Comparison of ENCODE assay signal across 8 cellular contexts in the genomic region with DNA sequence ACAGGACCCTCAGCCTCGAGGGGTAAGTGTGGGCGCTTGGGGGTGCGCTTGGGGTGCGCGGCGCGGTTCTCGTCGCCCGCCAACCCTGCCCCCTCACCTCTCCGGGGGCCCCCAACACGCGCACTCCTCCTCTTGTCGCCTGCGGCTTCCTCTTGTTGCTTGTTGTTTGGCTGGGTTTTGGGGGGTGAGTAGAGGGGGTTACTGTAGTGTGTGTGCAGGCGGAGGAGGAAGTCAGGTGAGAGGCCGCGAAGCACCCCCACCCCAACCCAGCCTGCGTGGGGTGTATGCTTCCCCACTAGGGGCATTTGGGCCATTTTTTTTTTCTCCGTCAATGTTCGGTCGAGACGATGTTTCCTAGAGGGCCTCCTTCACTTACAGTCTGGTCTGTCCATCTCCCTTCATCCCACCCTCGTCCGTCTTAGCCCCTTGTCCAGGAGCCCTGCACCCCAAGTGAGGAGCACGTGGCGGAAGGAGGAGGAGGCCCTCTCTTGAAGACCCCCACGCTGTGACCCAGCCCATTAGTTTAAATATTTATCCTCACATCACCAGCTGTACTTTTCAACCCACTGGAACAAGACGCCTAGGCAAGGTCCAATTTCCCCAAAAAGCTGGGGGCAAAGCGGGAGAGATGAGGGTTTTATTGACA. TPM values are rescaled to one million over a fixed set of nuclear protein-coding genes. Genes with fewer than 3 reads are reported as not detected.
A peak's percentile ranks its signal among the peaks of the same experiment; 100 is the strongest.
DNase-seq lines count a peak whose midpoint lies in the region; ATAC-seq and TF ChIP-seq lines count a peak whose summit lies in the region.

No MANE protein-coding gene starts in this region.

- no peaks in the 10 kb centered on the region for H3K9me2 ChIP-seq in OCI-LY7 (ENCODE audit: insufficient read depth, low read length)

- peaks cover 0 to 6% of the 10 kb centered on the region in 2 donors for H3K9me3 ChIP-seq in CD4-positive, alpha-beta memory T cell (ENCODE audit: control insufficient read depth in 1 of 2, low read length in 2 of 2)
- H3K9me3 ChIP-seq in OCI-LY7 (ENCODE audit: low read length) (peaks cover 16% of the 10 kb centered on the region), iPS-15b (ENCODE audit: control insufficient read depth, insufficient read depth, low read length) (no peaks in the 10 kb centered on the region)

- peaks cover 39% of the 10 kb centered on the region for H3K4me1 ChIP-seq in CD4-positive, alpha-beta memory T cell (ENCODE audit: insufficient read depth, low read length)
- peaks cover 21% of the 10 kb centered on the region for H3K4me1 ChIP-seq in OCI-LY7 (ENCODE audit: insufficient read depth, low read length, poor library complexity, severe bottlenecking)
- H3K4me1 ChIP-seq in iPS-15b (ENCODE audit: control insufficient read depth, insufficient read depth, low read length) = peaks cover 7% of the 10 kb centered on the region

- POLR2A ChIA-PET in CD4-positive, alpha-beta memory T cell (lab: Charles Lee; ENCODE audit: partially characterized antibody) = interaction anchor here (1.0 to 5.5 kb wide), 17 partner anchors 13 to 341 kb away, joined by 3 to 88 read pairs (median 4); a partner anchor contains a TSS
- POLR2A ChIA-PET in OCI-LY7 (lab: Charles Lee) = no interaction called here

- H3K79me2 ChIP-seq in OCI-LY7 (ENCODE audit: insufficient read depth, low read depth, low read length) = no peaks in the 10 kb centered on the region

- no TSS peak for BruUV-seq in OCI-LY7 (replicated peaks; lab: Mats Ljungman, UMichigan)

- H3K27ac ChIP-seq in CD4-positive, alpha-beta memory T cell (ENCODE audit: low read depth, low read length) = peak overlapping the region; percentile 42
- no peak overlapping the region for H3K27ac ChIP-seq in OCI-LY7 (ENCODE audit: low read depth, low read length, poor library complexity, severe bottlenecking)

- intact Hi-C loops in CD4-positive, alpha-beta memory T cell (cut with micrococcal nuclease) = loop anchor here (1.0 to 5.0 kb wide), 7 partner anchors 20 to 542 kb away; a partner anchor contains a TSS
- intact Hi-C loops in OCI-LY7 (cut with micrococcal nuclease; ENCODE audit: unreplicated experiment) = no loop called here

- H3K27ac Mint-ChIP-seq in CD4-positive, alpha-beta memory T cell = peak overlapping the region; percentile 96 to 98 (median 97)

- H3K9me3 Mint-ChIP-seq in CD4-positive, alpha-beta memory T cell = peaks cover 0 to 18% (median 11%) of the 10 kb centered on the region in 8 donors

- H3K4me3 Mint-ChIP-seq in CD4-positive, alpha-beta memory T cell = peak overlapping the region; percentile 93 to 98 (median 96)

- H3K4me3 ChIP-seq in CD4-positive, alpha-beta memory T cell (ENCODE audit: low read length in 2 of 2) = peak overlapping the region; percentile 38 to 52
- peak overlapping the region; percentile 51 for H3K4me3 ChIP-seq in OCI-LY7 (ENCODE audit: low read depth, low read length, poor library complexity, severe bottlenecking)
- H3K4me3 ChIP-seq in iPS-15b (ENCODE audit: low read depth, low read length) = peak overlapping the region; percentile 81

- H4K20me1 ChIP-seq in OCI-LY7 (ENCODE audit: insufficient read depth, low read length) = no peaks in the 10 kb centered on the region

- no peaks in the 10 kb centered on the region for H3K27me3 ChIP-seq in CD4-positive, alpha-beta memory T cell (ENCODE audit: insufficient read depth, low read length)
- H3K27me3 ChIP-seq in iPS-15b (ENCODE audit: control insufficient read depth, insufficient read depth, low read length) = peaks cover 28% of the 10 kb centered on the region

- no peaks in the 10 kb centered on the region for H3K36me3 ChIP-seq in CD4-positive, alpha-beta memory T cell (ENCODE audit: insufficient read depth, low read length)
- no peaks in the 10 kb centered on the region; the same call in 1 of the 2 replicates for H3K36me3 ChIP-seq in OCI-LY7 (ENCODE audit: insufficient read depth, low read length)
- H3K36me3 ChIP-seq in iPS-15b (ENCODE audit: control insufficient read depth, insufficient read depth, low read length) = no peaks in the 10 kb centered on the region

- peak; percentile 81 to 92 (median 82) for DNase-seq in CD4-positive, alpha-beta memory T cell
- DNase-seq in OCI-LY7 (ENCODE audit: low spot score) = no peak
- peak; percentile 84 for DNase-seq in activated effector memory CD4-positive, alpha-beta T cell treated with anti-CD3 and anti-CD28 coated beads, Interleukin-2, amount 50 U/mL, for 16 hours
- peak; percentile 39 to 50 for DNase-seq in stimulated activated CD4-positive, alpha-beta T cell treated with anti-CD3 and anti-CD28 coated beads, Interleukin-15, amount 100 ng/mL, for 1 hour (ENCODE audit: low read depth in 1 of 2, low spot score in 1 of 2)
- no peak for DNase-seq in cerebellum (ENCODE audit: low spot score)
- DNase-seq in A172 (ENCODE audit: low spot score) = no peak

- peak; percentile 30 for ATAC-seq in GM21825 (IDR thresholded peaks at IDR 0.05; ENCODE audit: unreplicated experiment)

- peak overlapping the region; percentile 47 for H3K9ac ChIP-seq in iPS-15b (ENCODE audit: low read depth, low read length)

- CTCF ChIA-PET in CD4-positive, alpha-beta memory T cell (lab: Charles Lee; ENCODE audit: partially characterized antibody) = interaction anchor here (0.8 to 2.3 kb wide), 11 partner anchors 10 to 312 kb away, joined by 3 to 16 read pairs (median 3); no protein-coding TSS in a partner anchor
- CTCF ChIA-PET in OCI-LY7 (lab: Charles Lee; ENCODE audit: unreplicated experiment) = no interaction called here

- peak overlapping the region; percentile 57 for H3K4me2 ChIP-seq in OCI-LY7 (ENCODE audit: low read length)

- no peaks in the 10 kb centered on the region for H3K27me3 Mint-ChIP-seq in CD4-positive, alpha-beta memory T cell

- H2AFZ ChIP-seq in OCI-LY7 (ENCODE audit: low read length) = no peak overlapping the region

- H3K36me3 Mint-ChIP-seq in CD4-positive, alpha-beta memory T cell = peaks cover 29 to 51% of the 10 kb centered on the region in 2 donors

- H3K4me1 Mint-ChIP-seq in CD4-positive, alpha-beta memory T cell = peaks cover 19 to 58% (median 40%) of the 10 kb centered on the region in 4 donors

- no peak for TF ChIP-seq CTCF in OCI-LY7 (conservative IDR thresholded peaks at IDR 0.05; ENCODE audit: low read length)

RNA-seq across cellular contexts. Expression of a gene that starts 20.4 kb away (rescaled TPM):
- total RNA-seq in CD4-positive, alpha-beta memory T cell = 100 to 1,000 TPM; 211 TPM
- 100 to 1,000 TPM; 101 to 109 TPM for polyA plus RNA-seq in CD4-positive, alpha-beta memory T cell
- 5.6 and 8.7 TPM in 2 replicates for total RNA-seq in OCI-LY7 (2014; rRNA removed; shearing (Covaris generic))
- total RNA-seq in OCI-LY7 (2022) (2.5 and 2.7 TPM in 2 replicates), cerebellum (77.8 TPM)
- 3.7 and 6.3 TPM in 2 replicates for total RNA-seq in A172 (2014; rRNA removed; shearing (Covaris generic))

Comparison
In these comparisons a context has a peak if more than half of its experiments do, and no peak if none do; other contexts are left out.
1. DNase-seq: peak in CD4-positive, alpha-beta memory T cell (5 of 5), activated effector memory CD4-positive, alpha-beta T cell treated with anti-CD3 and anti-CD28 coated beads, Interleukin-2, amount 50 U/mL, for 16 hours (single experiment) and stimulated activated CD4-positive, alpha-beta T cell treated with anti-CD3 and anti-CD28 coated beads, Interleukin-15, amount 100 ng/mL, for 1 hour (2 of 2); none in OCI-LY7 (single experiment), cerebellum (single experiment) and A172 (single experiment).
2. Peak in every context shown above with its lines, with median percentiles within 50 percentile points of each other: H3K4me3 ChIP-seq.